8 cellular contexts compared by ENCODE assay signal in genomic region chr7:100396421-100396982, GRCh38. TPM values are rescaled to one million over a fixed set of nuclear protein-coding genes. Genes with fewer than 3 reads are reported as not detected.
DNase-seq lines count a peak whose midpoint lies in the region; ATAC-seq lines count a peak whose summit lies in the region.
"Had no signal": no experiment of that assay in that cellular context is flagged by ENCODE, and none has a peak within 500 bp of the region (broad histone marks: within the 10 kb centered on the region; RNA-seq: fewer than 3 reads in every experiment).

No MANE protein-coding gene starts in this region.

- H3K27me3 ChIP-seq in HAP-1 (ENCODE audit: low read depth), result no peaks in the 10 kb centered on the region

- no peak overlapping the region for H3K4me3 ChIP-seq in HAP-1
- H3K4me3 ChIP-seq: SJSA1 had no signal

- H3K36me3 ChIP-seq in HAP-1 (replicated peaks), result no peaks in the 10 kb centered on the region
- H3K36me3 ChIP-seq: SJSA1 had no signal

- H3K9me3 ChIP-seq in HAP-1, result no peaks in the 10 kb centered on the region
- H3K9me3 ChIP-seq: SJSA1 had no signal

- H3K4me1 ChIP-seq in HAP-1, result no peaks in the 10 kb centered on the region
- H3K4me1 ChIP-seq: SJSA1 had no signal

- peak; percentile 77 for ATAC-seq in GM19324 (IDR thresholded peaks at IDR 0.05; ENCODE audit: low FRiP score, unreplicated experiment)
- ATAC-seq in HG03039 (IDR thresholded peaks at IDR 0.05; ENCODE audit: unreplicated experiment), result peak; percentile 72

- in situ Hi-C loops in HAP-1 (cut with MboI; ENCODE audit: low sequenced_read_pairs), result no loop called here

- peak in 3 of 5 experiments; percentile 40 to 88 (median 41) for DNase-seq in T-helper 2 cell
- peak; percentile 45 to 49 for DNase-seq in stimulated activated CD4-positive, alpha-beta T cell treated with anti-CD3 and anti-CD28 coated beads, Interleukin-15, amount 100 ng/mL, for 48 hours (ENCODE audit: low read depth in 2 of 2)
- no peak for DNase-seq in A172 (ENCODE audit: low spot score)
- DNase-seq in hypothalamus (lab: John Stamatoyannopoulos, UW), result no peak
- DNase-seq in HAP-1 (ENCODE audit: low spot score in 2 of 2), result no peak

RNA-seq across cellular contexts. Expression of gene PILRA, which starts 23.2 kb away (rescaled TPM):
- not detected in 2 replicates for total RNA-seq in A172 (2014; rRNA removed; shearing (Covaris generic))

RNA-seq across cellular contexts. Expression of gene ZCWPW1, which starts 32.0 kb away (rescaled TPM):
- total RNA-seq in A172 (2014; rRNA removed; shearing (Covaris generic)), result 2.9 and 3.7 TPM in 2 replicates

RNA-seq across cellular contexts. Expression of gene MEPCE, which starts 33.1 kb away (rescaled TPM):
- total RNA-seq in A172 (2014; rRNA removed; shearing (Covaris generic)), result 33.4 and 34.8 TPM in 2 replicates

RNA-seq across cellular contexts. Expression of gene PILRB, which starts 38.6 kb away (rescaled TPM):
- 14.3 and 16.4 TPM in 2 replicates for total RNA-seq in A172 (2014; rRNA removed; shearing (Covaris generic))

RNA-seq across cellular contexts. Expression of gene PPP1R35, which starts 39.8 kb away (rescaled TPM):
- total RNA-seq in A172 (2014; rRNA removed; shearing (Covaris generic)), result 55.0 and 67.7 TPM in 2 replicates

Comparison
In these comparisons a context has a peak if more than half of its experiments do, and no peak if none do; other contexts are left out.
1. DNase-seq: peak in T-helper 2 cell (3 of 5) and stimulated activated CD4-positive, alpha-beta T cell treated with anti-CD3 and anti-CD28 coated beads, Interleukin-15, amount 100 ng/mL, for 48 hours (2 of 2); none in A172 (single experiment), hypothalamus (0 of 51) and HAP-1 (0 of 2).